10 cellular contexts compared by ENCODE assay signal in the genomic region with DNA sequence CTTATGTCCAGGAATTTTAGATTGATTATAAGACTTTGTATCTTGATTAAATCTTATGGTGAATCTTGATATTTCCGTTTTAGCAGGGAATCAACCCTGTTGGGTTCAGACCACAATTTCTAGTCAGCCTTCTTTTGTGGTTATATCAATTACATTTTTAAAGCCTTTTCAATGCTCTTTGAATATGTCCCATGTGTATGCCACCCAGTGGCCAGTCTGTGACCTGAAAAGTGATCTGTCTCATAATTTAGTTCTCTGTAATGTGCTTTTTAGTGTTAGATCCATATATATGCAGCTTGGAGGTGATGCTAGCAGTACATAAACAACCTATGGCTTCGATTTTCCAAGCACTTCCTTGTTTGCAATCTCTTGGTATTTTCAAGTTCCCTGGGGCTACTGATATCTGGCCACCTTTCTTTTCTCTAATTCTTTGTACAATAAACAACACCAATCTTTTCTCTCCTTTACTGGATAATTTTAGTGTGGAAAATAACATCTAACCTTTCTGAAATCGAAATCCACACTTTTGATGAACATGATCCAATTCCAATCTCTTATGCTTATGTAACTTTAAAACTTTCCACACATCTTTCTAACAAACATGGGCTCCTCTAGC. TPM values are rescaled to one million over a fixed set of nuclear protein-coding genes. Genes with fewer than 3 reads are reported as not detected.
A peak's percentile ranks its signal among the peaks of the same experiment; 100 is the strongest.
DNase-seq lines count a peak whose midpoint lies in the region; ATAC-seq, FAIRE-seq and TF ChIP-seq lines count a peak whose summit lies in the region.
"Had no signal": no experiment of that assay in that cellular context is flagged by ENCODE, and none has a peak within 500 bp of the region (broad histone marks: within the 10 kb centered on the region; RNA-seq: fewer than 3 reads in every experiment).

No MANE protein-coding gene starts in this region.

- peak; percentile 58 to 64 for TF ChIP-seq RAD21 in A549 (conservative IDR thresholded peaks at IDR 0.05 in 1 of 2, IDR thresholded peaks at IDR 0.05 in 1 of 2)

- peaks cover 15% of the 10 kb centered on the region for H3K4me1 ChIP-seq in A549
- H3K4me1 ChIP-seq: esophagus squamous epithelium had no signal

- no peaks in the 10 kb centered on the region for H3K9me3 ChIP-seq in A549
- H3K9me3 ChIP-seq: esophagus squamous epithelium had no signal

- H3K4me2 ChIP-seq in A549 = peak overlapping the region; percentile 40; the same call in 2 of the 3 replicates

- 11% methylated on average over 3 of the region's 3 CpGs for WGBS in A549 (ENCODE audit: missing lambda C conversion rate)

- no peak for TF ChIP-seq POLR2A in A549 (IDR thresholded peaks at IDR 0.05; ENCODE audit: low read length)

- CTCF ChIA-PET in A549 (lab: Yijun Ruan, JAX) = interaction anchor here (1.0 to 4.9 kb wide), 20 partner anchors 8 to 372 kb away, joined by 3 to 39 read pairs (median 5); partner anchors contain the start of gene WDR41

- ATAC-seq in A549 (peak; percentile 66 to 76; a peak in 5 of 6 replicates), HG03175 (IDR thresholded peaks at IDR 0.05; ENCODE audit: unreplicated experiment) (no peak), HG03196 (IDR thresholded peaks at IDR 0.05; ENCODE audit: unreplicated experiment) (no peak)

- peak overlapping the region; percentile 1 to 42; a peak in 3 of 6 replicates for H3K27ac ChIP-seq in A549
- H3K27ac ChIP-seq: esophagus squamous epithelium had no signal

- TF ChIP-seq EP300 in A549 (IDR thresholded peaks at IDR 0.05) = no peak

- DNase-seq in A549 (ENCODE audit: low read depth in 1 of 2, low spot score in 1 of 2) (peak; percentile 25 to 41), OCI-M1 (lab: John Stamatoyannopoulos, UW) (peak; percentile 61), fibroblast of mammary gland (ENCODE audit: low read depth) (peak; percentile 26), NCI-H774 (lab: John Stamatoyannopoulos, UW) (no peak), NCI-H1417 (lab: John Stamatoyannopoulos, UW) (no peak)
- DNase-seq: activated CD4-positive, alpha-beta T cell treated with anti-CD3 and anti-CD28 coated beads, Interleukin-2, amount 10 ng/mL, durations not matched to agents 24 days and 14 days; esophagus squamous epithelium had no signal

- TF ChIP-seq CTCF in A549 (IDR thresholded peaks at IDR 0.05) = peak; percentile 64
- TF ChIP-seq CTCF in fibroblast of mammary gland (conservative IDR thresholded peaks at IDR 0.05; ENCODE audit: control insufficient read depth, insufficient read depth, low read depth, low read length) = peak; percentile 35

- peak; percentile 13 for FAIRE-seq in A549 (lab: Jason Lieb, UNC)
- peak; percentile 13 for FAIRE-seq in G401.6 (lab: Jason Lieb, UNC)

- H3K4me3 ChIP-seq in A549 = no peak overlapping the region
- no peak overlapping the region for H3K4me3 ChIP-seq in fibroblast of mammary gland (ENCODE audit: control insufficient read depth, low read depth, low read length)
- H3K4me3 ChIP-seq: esophagus squamous epithelium had no signal

- POLR2A ChIA-PET in A549 (lab: Yijun Ruan, JAX) = no interaction called here

TF ChIP-seq in A549, 52 proteins besides CTCF, POLR2A, EP300 and RAD21:
- TF ChIP-seq SMC3 (IDR thresholded peaks at IDR 0.05) (peak; percentile 76), NR3C1 (IDR thresholded peaks at IDR 0.05) (no peak)

RNA-seq across cellular contexts. Expression of gene PDE8B, which starts 28.8 kb away (rescaled TPM):
- polyA plus RNA-seq in A549 (2011; rRNA removed) = 2.0 and 2.2 TPM in 2 replicates
- polyA plus RNA-seq in A549 (2012; cell fraction: cytosol; rRNA removed) = 0.62 and 0.92 TPM in 2 replicates
- 1.7 and 2.5 TPM in 2 replicates for polyA plus RNA-seq in A549 (2012; cell fraction: nucleus; rRNA removed)
- 2.8 to 4.0 TPM (median 2.9 TPM) in 3 replicates for polyA plus RNA-seq in A549 (2017; fragmentation: RNase III; extraction: RNeasy Plus Mini Kit Qiagen cat#74134 plus additional on column Dnase treatment)
- 1.9 and 2.1 TPM in 2 replicates for polyA minus RNA-seq in A549 (2011; rRNA and poly(A)+ RNA removed)

Comparison
In these comparisons a context has a peak if more than half of its experiments do, and no peak if none do; other contexts are left out.
1. ATAC-seq: peak in A549 (2 of 2); none in HG03175 (single experiment) and HG03196 (single experiment).
2. DNase-seq: peak in A549 (2 of 2), OCI-M1 (single experiment) and fibroblast of mammary gland (single experiment); none in NCI-H774 (single experiment) and NCI-H1417 (0 of 3).